Comparison of ENCODE assay signal across 8 cellular contexts in genomic region chr3:136751259-136752045, GRCh38. TPM values are rescaled to one million over a fixed set of nuclear protein-coding genes. Genes with fewer than 3 reads are reported as not detected.
DNase-seq lines count a peak whose midpoint lies in the region; ATAC-seq and TF ChIP-seq lines count a peak whose summit lies in the region.

No MANE protein-coding gene starts in this region.

- no peaks in the 10 kb centered on the region for H3K9me3 Mint-ChIP-seq in nephron

- H3K4me1 Mint-ChIP-seq in nephron = peaks cover 47% of the 10 kb centered on the region

- H3K36me3 ChIP-seq in BE2C = no peaks in the 10 kb centered on the region

- POLR2A ChIA-PET in RWPE1 (lab: Yijun Ruan, JAX; ENCODE audit: low non-redundant PET) = interaction anchor here (0.7 to 1.8 kb wide), 4 partner anchors 262 to 555 kb away, joined by 3 to 7 read pairs (median 6); partner anchors contain the start of gene MSL2

- no peaks in the 10 kb centered on the region for H3K9me3 ChIP-seq in BE2C

- peak; percentile 4 for ATAC-seq in GM19467 (IDR thresholded peaks at IDR 0.05; ENCODE audit: unreplicated experiment)
- peak; percentile 4 for ATAC-seq in stimulated activated naive CD8-positive, alpha-beta T cell treated with anti-CD3 and anti-CD28 coated beads, Interleukin-15, Interleukin-2, amounts not matched to agents 100 U/mL and 50 U/mL, for 24 hours

- peak overlapping the region; percentile 98 for H3K27ac ChIP-seq in RWPE1

- in situ Hi-C loops in KBM-7 (cut with MboI; ENCODE audit: low pct_unique_long_range_greater_than_20kb, low sequenced_read_pairs) = loop anchor here (25.0 kb wide), 1 partner anchor 236 kb away; no protein-coding TSS in a partner anchor

- peaks cover 1% of the 10 kb centered on the region for H3K36me3 Mint-ChIP-seq in nephron (ENCODE audit: low read depth)

- CTCF ChIA-PET in RWPE1 (lab: Yijun Ruan, JAX) = interaction anchor here (0.6 to 2.2 kb wide), 19 partner anchors 10 to 680 kb away, joined by 3 to 17 read pairs (median 3); partner anchors contain the start of genes IL20RB and NCK1

- H3K27ac Mint-ChIP-seq in nephron = peak overlapping the region; percentile 97 to 99 (median 99)

- H3K4me1 ChIP-seq in BE2C = no peaks in the 10 kb centered on the region

- no peak for TF ChIP-seq CTCF in BE2C (IDR thresholded peaks at IDR 0.05; ENCODE audit: low read depth, low read length)
- TF ChIP-seq CTCF in RWPE1 (conservative IDR thresholded peaks at IDR 0.05; ENCODE audit: low read depth) = no peak
- no peak for TF ChIP-seq CTCF in fibroblast of pulmonary artery (IDR thresholded peaks at IDR 0.05; ENCODE audit: low read length, missing control alignments)
- no peak for TF ChIP-seq CTCF in nephron (IDR thresholded peaks at IDR 0.05; ENCODE audit: unreplicated experiment in 3 of 3)

- no peaks in the 10 kb centered on the region for H3K27me3 ChIP-seq in BE2C

- H3K27me3 Mint-ChIP-seq in nephron (ENCODE audit: low read depth) = no peaks in the 10 kb centered on the region

- peak overlapping the region; percentile 88 for H3K4me3 ChIP-seq in BE2C (ENCODE audit: low read depth, low read length)
- H3K4me3 ChIP-seq in fibroblast of pulmonary artery (replicated peaks; ENCODE audit: low read depth, low read length) = peak overlapping the region; percentile 75

- H3K4me3 Mint-ChIP-seq in nephron = peak overlapping the region; percentile 88 to 99 (median 97)

- peak; percentile 82 for DNase-seq in BE2C
- peak; percentile 86 for DNase-seq in KBM-7
- peak; percentile 52 for DNase-seq in RWPE1 (ENCODE audit: low spot score)
- DNase-seq in activated T-helper 9 cell treated with anti-CD3 and anti-CD28 coated beads, Interleukin-2, amount 50 U/mL, for 16 hours (ENCODE audit: low read depth) = peak; percentile 55
- DNase-seq in fibroblast of pulmonary artery (ENCODE audit: low read depth) = peak; percentile 85
- peak; percentile 64 for DNase-seq in stimulated activated naive CD8-positive, alpha-beta T cell treated with anti-CD3 and anti-CD28 coated beads, Interleukin-15, Interleukin-2, amounts not matched to agents 100 U/mL and 50 U/mL, for 24 hours

RNA-seq across cellular contexts. Expression of gene STAG1, which starts 0.7 kb away (rescaled TPM):
- 10.4 TPM for polyA plus RNA-seq in BE2C (2012; ENCODE audit: insufficient read depth, insufficient read length, low read depth)

Comparison
In these comparisons a context has a peak if more than half of its experiments do, and no peak if none do; other contexts are left out.
1. Peak in every context shown above with its lines: DNase-seq, ATAC-seq, H3K4me3 ChIP-seq and H3K27ac ChIP-seq.